In genomic region chr1:101316276-101316675, GRCh38 we compare ENCODE assay signal across 1 cellular context.
TF ChIP-seq lines count a peak whose summit lies in the region.

No MANE protein-coding gene starts in this region.

TF ChIP-seq in K562, 482 proteins besides CTCF, POLR2A, EP300 and RAD21:
- TF ChIP-seq PATZ1 (CRISPR knock-in tag; IDR thresholded peaks at IDR 0.05; ENCODE audit: borderline replicate concordance): no peak
- no peak for TF ChIP-seq PTRF (tag; IDR thresholded peaks at IDR 0.05)
- TF ChIP-seq SRSF1 (IDR thresholded peaks at IDR 0.05; ENCODE audit: low read depth, low read length): no peak
- TF ChIP-seq POLR3A (IDR thresholded peaks at IDR 0.05; ENCODE audit: borderline replicate concordance, extremely low read depth, insufficient read depth, insufficient read length): no peak
- peak; percentile 18; the same call in 1 of the 2 replicates for TF ChIP-seq RFX1 (IDR thresholded peaks at IDR 0.05)
- TF ChIP-seq ZNF609 (CRISPR knock-in tag; IDR thresholded peaks at IDR 0.05; ENCODE audit: borderline replicate concordance): no peak
